ENCODE assay signal across 1 cellular context in genomic region chr22:26713823-26714449, GRCh38.
TF ChIP-seq lines count a peak whose summit lies in the region.

No MANE protein-coding gene starts in this region.

TF ChIP-seq in IMR-90, 13 proteins besides CTCF, POLR2A, EP300 and RAD21:
- no peak for TF ChIP-seq BHLHE40 (IDR thresholded peaks at IDR 0.05; ENCODE audit: low read depth, low read length)
- no peak for TF ChIP-seq CHD1 (IDR thresholded peaks at IDR 0.05; ENCODE audit: low read depth, low read length)
- TF ChIP-seq USF2 (IDR thresholded peaks at IDR 0.05; ENCODE audit: low read depth, low read length) = no peak
- no peak for TF ChIP-seq RCOR1 (IDR thresholded peaks at IDR 0.05; ENCODE audit: insufficient replicate concordance, low read length)
- TF ChIP-seq FOS (IDR thresholded peaks at IDR 0.05; ENCODE audit: low read depth, low read length) = no peak
